In the genomic region with DNA sequence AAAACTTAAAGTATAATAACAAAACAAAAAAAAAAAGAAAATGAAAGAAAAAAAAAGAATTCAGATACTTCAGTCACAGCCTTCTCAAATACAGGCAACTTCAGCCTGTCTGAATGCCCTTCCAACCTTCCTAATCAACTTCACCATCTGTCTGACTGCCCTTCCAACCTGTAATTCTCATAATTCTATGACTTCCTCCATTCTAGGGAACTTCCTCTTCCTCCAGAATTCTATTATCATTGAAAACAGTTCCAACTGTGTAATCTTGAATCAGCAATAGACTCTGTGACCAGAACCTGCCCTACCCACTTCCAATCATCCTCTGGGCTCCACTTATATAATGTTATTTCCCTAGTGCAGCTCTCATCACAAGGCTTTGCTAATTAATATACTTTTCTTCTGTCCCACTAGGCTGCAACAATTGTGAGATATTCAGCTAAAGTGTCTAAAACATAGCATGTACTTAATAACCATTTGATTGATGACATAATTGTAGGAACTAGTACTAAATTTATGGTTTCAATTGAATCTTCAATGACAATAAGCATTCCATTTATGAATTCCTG, we compare ENCODE assay signal across 17 cellular contexts.
"Had no signal": no experiment of that assay in that cellular context is flagged by ENCODE, and none has a peak within 500 bp of the region (broad histone marks: within the 10 kb centered on the region; RNA-seq: fewer than 3 reads in every experiment).

No MANE protein-coding gene starts in this region.

- H3K27me3 ChIP-seq: ovary, tibial nerve, vagina had no signal

- H3K27ac ChIP-seq: hepatocyte, ovary, psoas muscle, tibial nerve, vagina had no signal

- H3K9me3 ChIP-seq: ovary, psoas muscle, vagina had no signal

- H3K4me1 ChIP-seq: psoas muscle, tibial nerve, vagina had no signal

- H3K79me2 ChIP-seq: hepatocyte had no signal

- H3K4me2 ChIP-seq: hepatocyte had no signal

- DNase-seq: activated CD4-positive, alpha-beta T cell treated with anti-CD3 and anti-CD28 coated beads, Interleukin-2, amount 10 ng/mL, durations not matched to agents 7 days and 5 days; activated CD8-positive, alpha-beta T cell treated with anti-CD3 and anti-CD28 coated beads, Interleukin-2, amount 10 ng/mL, durations not matched to agents 7 days and 5 days; activated naive CD4-positive, alpha-beta T cell treated with Interleukin-2 at 50 U/mL for 16 hours; activated naive CD8-positive, alpha-beta T cell treated with anti-CD3 and anti-CD28 coated beads, Interleukin-2, amount 10 ng/mL, durations not matched to agents 7 days and 5 days; activated T-cell treated with anti-CD3 and anti-CD28 coated beads, Interleukin-2, amount 50 U/mL, for 24 hours; amygdala; mesendoderm; naive thymus-derived CD8-positive, alpha-beta T cell; ovary; psoas muscle; right cardiac atrium; stimulated activated naive CD8-positive, alpha-beta T cell treated with anti-CD3 and anti-CD28 coated beads, Interleukin-15, Interleukin-2, amounts not matched to agents 100 U/mL and 50 U/mL, for 24 hours; substantia nigra had no signal

- ATAC-seq: activated CD4-positive, CD25-positive, alpha-beta regulatory T cell treated with anti-CD3 and anti-CD28 coated beads, Interleukin-2, amount 50 U/mL, for 24 hours; activated CD8-positive, alpha-beta T cell treated with anti-CD3 and anti-CD28 coated beads, Interleukin-2, amount 10 ng/mL, durations not matched to agents 7 days and 5 days; naive thymus-derived CD8-positive, alpha-beta T cell; psoas muscle; right cardiac atrium; stimulated activated naive CD8-positive, alpha-beta T cell treated with anti-CD3 and anti-CD28 coated beads, Interleukin-15, Interleukin-2, amounts not matched to agents 100 U/mL and 50 U/mL, for 24 hours had no signal

- H3K36me3 ChIP-seq: ovary, tibial nerve, vagina had no signal

- H2AFZ ChIP-seq: hepatocyte had no signal

- H3K4me3 ChIP-seq: hepatocyte, ovary, psoas muscle, tibial nerve, vagina had no signal
